Comparison of ENCODE assay signal across 8 cellular contexts in genomic region chr3:39166134-39166710, GRCh38. TPM values are rescaled to one million over a fixed set of nuclear protein-coding genes. Genes with fewer than 3 reads are reported as not detected.
DNase-seq lines count a peak whose midpoint lies in the region; ATAC-seq and TF ChIP-seq lines count a peak whose summit lies in the region.

No MANE protein-coding gene starts in this region.

- 57 to 68% methylated on average over 3 of the region's 3 CpGs for WGBS in lung, 2 donors
- 61 to 71% methylated on average over 3 of the region's 3 CpGs for WGBS in lower leg skin, 2 donors

- no peaks in the 10 kb centered on the region for H3K36me3 ChIP-seq in lung (ENCODE audit: control insufficient read depth in 2 of 2, insufficient read depth in 2 of 2, low read length in 2 of 2)

- H3K27me3 ChIP-seq in lung (ENCODE audit: control insufficient read depth, insufficient read depth), result no peaks in the 10 kb centered on the region

- intact Hi-C loops in lower leg skin (cut with DNase I; ENCODE audit: low total_unique reads), result no loop called here

- peak; percentile 92 for DNase-seq in AG10803 (ENCODE audit: low read depth)
- peak; percentile 95 for DNase-seq in M059J (ENCODE audit: low read depth)
- peak; percentile 90 for DNase-seq in choroid plexus epithelial cell (ENCODE audit: low read depth)
- DNase-seq in lung (ENCODE audit: low spot score), result no peak
- no peak for DNase-seq in lower leg skin (ENCODE audit: low spot score in 2 of 2)
- no peak for DNase-seq in activated CD4-positive, alpha-beta T cell treated with anti-CD3 and anti-CD28 coated beads, Interleukin-2, amount 50 U/mL, for 1 hour
- no peak for DNase-seq in cerebellum (ENCODE audit: low spot score)

- ATAC-seq in lung (ENCODE audit: insufficient read depth, low FRiP score) (peak; percentile 47), GM18870 (IDR thresholded peaks at IDR 0.05; ENCODE audit: unreplicated experiment) (no peak)

- no peak overlapping the region for H3K4me3 ChIP-seq in AG10803 (ENCODE audit: low read length)
- no peak overlapping the region for H3K4me3 ChIP-seq in choroid plexus epithelial cell (ENCODE audit: low read depth, low read length)
- no peak overlapping the region for H3K4me3 ChIP-seq in lung
- H3K4me3 ChIP-seq in lower leg skin (ENCODE audit: low read depth, poor library complexity, severe bottlenecking), result no peak overlapping the region

- H3K9me3 ChIP-seq in lung (ENCODE audit: control insufficient read depth in 2 of 2, insufficient read depth in 1 of 2, low read length in 1 of 2), result no peaks in the 10 kb centered on the region

- peak overlapping the region; percentile 38 to 71 for H3K27ac ChIP-seq in lung (ENCODE audit: low read depth in 1 of 2, low read length in 1 of 2)

- peaks cover 6 to 9% of the 10 kb centered on the region in 2 donors for H3K4me1 ChIP-seq in lung (ENCODE audit: control insufficient read depth in 2 of 2, insufficient read depth in 2 of 2, low read length in 2 of 2)

- TF ChIP-seq CTCF in AG10803 (conservative IDR thresholded peaks at IDR 0.05; ENCODE audit: low read length) (no peak), choroid plexus epithelial cell (conservative IDR thresholded peaks at IDR 0.05; ENCODE audit: low read depth, low read length) (peak; percentile 20), lung (IDR thresholded peaks at IDR 0.05; ENCODE audit: control extremely low read depth, extremely low read depth) (no peak), lower leg skin (IDR thresholded peaks at IDR 0.05) (no peak)

- no peak for TF ChIP-seq POLR2A in lower leg skin (IDR thresholded peaks at IDR 0.05)

RNA-seq across cellular contexts. Expression of gene CSRNP1, which starts 12.8 kb away (rescaled TPM):
- 6.0 and 12.6 TPM in 2 replicates for total RNA-seq in M059J (2014; rRNA removed; shearing (Covaris generic))
- total RNA-seq in lung (10 to 100 TPM; 32.8 to 37.9 TPM), lower leg skin (10 to 100 TPM; 63.7 to 97.1 (median 82.2) TPM), cerebellum (5.4 TPM)
- 10 to 100 TPM; 25.2 to 97.8 TPM for polyA plus RNA-seq in lung

RNA-seq across cellular contexts. Expression of gene XIRP1, which starts 26.2 kb away (rescaled TPM):
- total RNA-seq in M059J (2014; rRNA removed; shearing (Covaris generic)), result 0.12 and 0.59 TPM in 2 replicates
- total RNA-seq in lung (under 1 TPM; 0.37 to 0.67 TPM), lower leg skin (not detected), cerebellum (not detected)
- polyA plus RNA-seq in lung, result under 1 TPM; 0.08 to 0.81 TPM

RNA-seq across cellular contexts. Expression of gene TTC21A, which starts 58.7 kb away (rescaled TPM):
- total RNA-seq in M059J (2014; rRNA removed; shearing (Covaris generic)), result 0.10 and 1.4 TPM in 2 replicates
- total RNA-seq in lung (10 to 100 TPM; 14.2 to 30.4 TPM), lower leg skin (1 to 10 TPM; 2.7 to 5.6 (median 4.9) TPM), cerebellum (9.7 TPM)
- 1 to 10 TPM; 6.1 to 9.2 TPM for polyA plus RNA-seq in lung

RNA-seq across cellular contexts. Expression of gene GORASP1, which starts 58.8 kb away (rescaled TPM):
- 18.7 and 34.8 TPM in 2 replicates for total RNA-seq in M059J (2014; rRNA removed; shearing (Covaris generic))
- total RNA-seq in lung, result 10 to 100 TPM; 54.8 to 71.1 TPM
- 10 to 100 TPM; 28.7 to 42.3 TPM for polyA plus RNA-seq in lung
- total RNA-seq in lower leg skin, result 10 to 100 TPM; 40.1 to 87.4 (median 56.4) TPM
- 38.1 TPM for total RNA-seq in cerebellum

Comparison
In these comparisons a context has a peak if more than half of its experiments do, and no peak if none do; other contexts are left out.
1. DNase-seq: peak in AG10803 (single experiment), M059J (single experiment) and choroid plexus epithelial cell (single experiment); none in lung (single experiment), lower leg skin (0 of 2), activated CD4-positive, alpha-beta T cell treated with anti-CD3 and anti-CD28 coated beads, Interleukin-2, amount 50 U/mL, for 1 hour (single experiment) and cerebellum (single experiment).